2 cellular contexts compared by ENCODE assay signal in genomic region chr19:14570864-14571527, GRCh38.
TF ChIP-seq lines count a peak whose summit lies in the region.

No MANE protein-coding gene starts in this region.

TF ChIP-seq in SK-N-SH, 30 proteins besides CTCF, POLR2A, EP300 and RAD21 (continued from another document):
- TF ChIP-seq, protein P1, sequence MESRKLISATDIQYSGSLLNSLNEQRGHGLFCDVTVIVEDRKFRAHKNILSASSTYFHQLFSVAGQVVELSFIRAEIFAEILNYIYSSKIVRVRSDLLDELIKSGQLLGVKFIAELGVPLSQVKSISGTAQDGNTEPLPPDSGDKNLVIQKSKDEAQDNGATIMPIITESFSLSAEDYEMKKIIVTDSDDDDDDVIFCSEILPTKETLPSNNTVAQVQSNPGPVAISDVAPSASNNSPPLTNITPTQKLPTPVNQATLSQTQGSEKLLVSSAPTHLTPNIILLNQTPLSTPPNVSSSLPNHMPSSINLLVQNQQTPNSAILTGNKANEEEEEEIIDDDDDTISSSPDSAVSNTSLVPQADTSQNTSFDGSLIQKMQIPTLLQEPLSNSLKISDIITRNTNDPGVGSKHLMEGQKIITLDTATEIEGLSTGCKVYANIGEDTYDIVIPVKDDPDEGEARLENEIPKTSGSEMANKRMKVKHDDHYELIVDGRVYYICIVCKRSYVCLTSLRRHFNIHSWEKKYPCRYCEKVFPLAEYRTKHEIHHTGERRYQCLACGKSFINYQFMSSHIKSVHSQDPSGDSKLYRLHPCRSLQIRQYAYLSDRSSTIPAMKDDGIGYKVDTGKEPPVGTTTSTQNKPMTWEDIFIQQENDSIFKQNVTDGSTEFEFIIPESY (IDR thresholded peaks at IDR 0.05; ENCODE audit: borderline replicate concordance, low read depth) = no peak
- TF ChIP-seq, protein P2, sequence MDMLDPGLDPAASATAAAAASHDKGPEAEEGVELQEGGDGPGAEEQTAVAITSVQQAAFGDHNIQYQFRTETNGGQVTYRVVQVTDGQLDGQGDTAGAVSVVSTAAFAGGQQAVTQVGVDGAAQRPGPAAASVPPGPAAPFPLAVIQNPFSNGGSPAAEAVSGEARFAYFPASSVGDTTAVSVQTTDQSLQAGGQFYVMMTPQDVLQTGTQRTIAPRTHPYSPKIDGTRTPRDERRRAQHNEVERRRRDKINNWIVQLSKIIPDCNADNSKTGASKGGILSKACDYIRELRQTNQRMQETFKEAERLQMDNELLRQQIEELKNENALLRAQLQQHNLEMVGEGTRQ (IDR thresholded peaks at IDR 0.05; ENCODE audit: borderline replicate concordance, low read depth, low read length) = no peak
- TF ChIP-seq REST (IDR thresholded peaks at IDR 0.05; ENCODE audit: low read depth, low read length) (no peak), TEAD4 (IDR thresholded peaks at IDR 0.05; ENCODE audit: borderline replicate concordance, insufficient read depth) (no peak), EZH2phosphoT487 (IDR thresholded peaks at IDR 0.05; ENCODE audit: borderline replicate concordance, low read depth) (no peak)

TF ChIP-seq in SK-N-SH treated with all-trans-retinoic acid at 6 μM for 48 hours, 23 proteins besides CTCF, POLR2A, EP300 and RAD21 (continued from another document):
- TF ChIP-seq, protein P3, sequence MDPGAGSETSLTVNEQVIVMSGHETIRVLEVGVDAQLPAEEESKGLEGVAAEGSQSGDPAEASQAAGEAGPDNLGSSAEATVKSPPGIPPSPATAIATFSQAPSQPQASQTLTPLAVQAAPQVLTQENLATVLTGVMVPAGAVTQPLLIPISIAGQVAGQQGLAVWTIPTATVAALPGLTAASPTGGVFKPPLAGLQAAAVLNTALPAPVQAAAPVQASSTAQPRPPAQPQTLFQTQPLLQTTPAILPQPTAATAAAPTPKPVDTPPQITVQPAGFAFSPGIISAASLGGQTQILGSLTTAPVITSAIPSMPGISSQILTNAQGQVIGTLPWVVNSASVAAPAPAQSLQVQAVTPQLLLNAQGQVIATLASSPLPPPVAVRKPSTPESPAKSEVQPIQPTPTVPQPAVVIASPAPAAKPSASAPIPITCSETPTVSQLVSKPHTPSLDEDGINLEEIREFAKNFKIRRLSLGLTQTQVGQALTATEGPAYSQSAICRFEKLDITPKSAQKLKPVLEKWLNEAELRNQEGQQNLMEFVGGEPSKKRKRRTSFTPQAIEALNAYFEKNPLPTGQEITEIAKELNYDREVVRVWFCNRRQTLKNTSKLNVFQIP (CRISPR knock-in tag; IDR thresholded peaks at IDR 0.05; ENCODE audit: borderline replicate concordance, low read depth) = no peak
- no peak for TF ChIP-seq ARNTL (CRISPR knock-in tag; IDR thresholded peaks at IDR 0.05; ENCODE audit: borderline replicate concordance, low read depth)
TF ChIP-seq in SK-N-SH treated with all-trans-retinoic acid at 6 μM for 48 hours: peak in this region for 0.
